ENCODE assay signal across 8 cellular contexts in the genomic region with DNA sequence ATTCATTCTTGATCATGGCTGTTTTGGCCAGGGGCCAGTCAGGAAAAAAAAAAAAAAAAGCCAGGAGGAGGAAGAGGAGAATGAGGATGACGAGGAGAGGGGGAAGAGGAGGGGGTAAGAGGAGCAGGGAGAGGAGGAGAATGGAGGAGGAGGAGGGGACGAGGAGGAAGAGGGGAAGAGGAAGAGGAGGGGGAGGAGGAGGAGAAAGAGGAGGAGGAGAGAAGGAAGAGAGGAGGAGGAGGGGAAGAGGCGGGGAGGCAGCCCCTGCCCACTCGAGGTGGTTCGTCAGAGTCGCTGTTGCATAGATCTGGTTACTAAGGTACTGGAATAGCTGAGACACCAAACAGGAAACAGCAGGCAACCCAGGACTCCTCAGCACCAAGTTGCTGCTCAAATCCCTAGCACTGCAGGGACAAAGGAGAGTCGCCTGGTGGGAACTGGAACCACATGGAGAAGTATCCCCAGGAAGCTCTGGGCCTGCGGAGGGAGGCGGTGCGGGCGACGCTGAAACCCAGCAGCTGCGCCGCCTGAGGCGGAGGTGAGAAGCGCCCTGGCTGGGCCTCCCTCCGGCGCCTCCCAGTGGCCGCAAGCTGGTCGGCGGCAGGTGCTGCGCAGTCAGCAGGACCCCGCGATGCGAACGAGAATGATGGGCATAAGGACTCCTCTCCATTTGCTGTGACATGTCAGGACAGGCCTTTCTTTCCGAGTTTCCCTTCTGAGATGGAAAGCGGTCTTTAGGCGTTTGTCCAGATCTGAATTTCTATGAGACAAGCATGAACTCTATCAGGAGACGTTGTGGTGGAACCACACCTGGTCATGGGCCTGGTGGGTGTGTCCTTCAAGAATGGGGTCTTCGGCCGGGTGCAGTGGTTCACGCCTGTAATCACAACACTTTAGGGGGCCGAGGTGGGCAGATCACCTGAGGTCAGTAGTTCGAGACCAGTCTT. TPM values are rescaled to one million over a fixed set of nuclear protein-coding genes. Genes with fewer than 3 reads are reported as not detected.
DNase-seq lines count a peak whose midpoint lies in the region; ATAC-seq lines count a peak whose summit lies in the region.

No MANE protein-coding gene starts in this region.

- H3K9me3 ChIP-seq in CD8-positive, alpha-beta memory T cell (ENCODE audit: low read length): no peaks in the 10 kb centered on the region
- no peaks in the 10 kb centered on the region for H3K9me3 ChIP-seq in right cardiac atrium (ENCODE audit: control insufficient read depth, low read length)

- peaks cover 16% of the 10 kb centered on the region for H3K4me1 ChIP-seq in CD8-positive, alpha-beta memory T cell (ENCODE audit: insufficient read depth, low read length)
- H3K4me1 ChIP-seq in right cardiac atrium (ENCODE audit: control insufficient read depth, insufficient read depth, low read length): peaks cover 3% of the 10 kb centered on the region
- H3K4me1 ChIP-seq in urinary bladder (ENCODE audit: insufficient read depth): no peaks in the 10 kb centered on the region

- H3K4me3 ChIP-seq in CD8-positive, alpha-beta memory T cell (ENCODE audit: low read length): peak overlapping the region; percentile 33
- H3K4me3 ChIP-seq in right cardiac atrium (ENCODE audit: low read length): peak overlapping the region; percentile 41
- H3K4me3 ChIP-seq in urinary bladder (ENCODE audit: low read depth, low read length): peak overlapping the region; percentile 15

- no peaks in the 10 kb centered on the region for H3K9me3 Mint-ChIP-seq in CD8-positive, alpha-beta memory T cell

- peak overlapping the region in 6 of 8 donors; percentile 41 to 92 (median 66) for H3K27ac Mint-ChIP-seq in CD8-positive, alpha-beta memory T cell

- H3K36me3 ChIP-seq in CD8-positive, alpha-beta memory T cell (ENCODE audit: insufficient read depth, low read length): no peaks in the 10 kb centered on the region
- no peaks in the 10 kb centered on the region for H3K36me3 ChIP-seq in urinary bladder (ENCODE audit: insufficient read depth)

- POLR2A ChIA-PET in CD8-positive, alpha-beta memory T cell (lab: Charles Lee): interaction anchor here (1.3 kb wide), 1 partner anchor 141 kb away, joined by 5 read pairs; no protein-coding TSS in a partner anchor

- H3K27ac ChIP-seq in CD8-positive, alpha-beta memory T cell (ENCODE audit: low read depth, low read length): no peak overlapping the region
- H3K27ac ChIP-seq in right cardiac atrium (ENCODE audit: low read length): peak overlapping the region; percentile 3
- H3K27ac ChIP-seq in urinary bladder (ENCODE audit: low read depth): peak overlapping the region; percentile 42

- peak overlapping the region in 6 of 7 donors; percentile 54 to 77 (median 65) for H3K4me3 Mint-ChIP-seq in CD8-positive, alpha-beta memory T cell

- H3K27me3 Mint-ChIP-seq in CD8-positive, alpha-beta memory T cell: peaks cover 0 to 3% of the 10 kb centered on the region in 2 donors

- peak; percentile 88 for ATAC-seq in GM21529 (IDR thresholded peaks at IDR 0.05; ENCODE audit: unreplicated experiment)
- ATAC-seq in right cardiac atrium: peak; percentile 94 to 95

- peak; percentile 54 to 82 (median 71) for DNase-seq in CD8-positive, alpha-beta memory T cell
- DNase-seq in M059J (ENCODE audit: low read depth) (peak; percentile 64), T-helper 2 cell (peak; percentile 52 to 83 (median 63)), anterior cingulate cortex (lab: John Stamatoyannopoulos, UW) (peak in 53 of 58 donors; percentile 15 to 81 (median 61)), right cardiac atrium (peak; percentile 86 to 94 (median 93)), putamen (ENCODE audit: low spot score) (peak; percentile 65)

- CTCF ChIA-PET in CD8-positive, alpha-beta memory T cell (lab: Charles Lee): interaction anchor here (0.7 to 8.6 kb wide), 20 partner anchors 9 to 264 kb away, joined by 3 to 147 read pairs (median 5); partner anchors contain the start of gene RTP3

- intact Hi-C loops in right cardiac atrium (cut with DNase I): loop anchor here (5.0 kb wide), 1 partner anchor 143 kb away; no protein-coding TSS in a partner anchor

- no peaks in the 10 kb centered on the region for H3K36me3 Mint-ChIP-seq in CD8-positive, alpha-beta memory T cell

- H3K4me1 Mint-ChIP-seq in CD8-positive, alpha-beta memory T cell: peaks cover 9 to 14% (median 12%) of the 10 kb centered on the region in 3 donors

- no peaks in the 10 kb centered on the region for H3K27me3 ChIP-seq in CD8-positive, alpha-beta memory T cell (ENCODE audit: insufficient read depth, low read length, poor library complexity, severe bottlenecking)
- no peaks in the 10 kb centered on the region for H3K27me3 ChIP-seq in right cardiac atrium (ENCODE audit: control insufficient read depth, insufficient read depth)

- WGBS in right cardiac atrium: 13% methylated on average over 35 of the region's 35 CpGs
- WGBS in urinary bladder: 11% methylated on average over 35 of the region's 35 CpGs

RNA-seq across cellular contexts. Expression of gene FAM240A, which starts 17.5 kb away (rescaled TPM):
- not detected for total RNA-seq in CD8-positive, alpha-beta memory T cell
- polyA plus RNA-seq in CD8-positive, alpha-beta memory T cell: not detected
- not detected in 2 replicates for total RNA-seq in M059J (2014; rRNA removed; shearing (Covaris generic))
- total RNA-seq in right cardiac atrium: not detected
- polyA plus RNA-seq in right cardiac atrium: not detected
- not detected for total RNA-seq in urinary bladder
- polyA plus RNA-seq in urinary bladder: not detected
